Comparison of ENCODE assay signal across 16 cellular contexts in the genomic region with DNA sequence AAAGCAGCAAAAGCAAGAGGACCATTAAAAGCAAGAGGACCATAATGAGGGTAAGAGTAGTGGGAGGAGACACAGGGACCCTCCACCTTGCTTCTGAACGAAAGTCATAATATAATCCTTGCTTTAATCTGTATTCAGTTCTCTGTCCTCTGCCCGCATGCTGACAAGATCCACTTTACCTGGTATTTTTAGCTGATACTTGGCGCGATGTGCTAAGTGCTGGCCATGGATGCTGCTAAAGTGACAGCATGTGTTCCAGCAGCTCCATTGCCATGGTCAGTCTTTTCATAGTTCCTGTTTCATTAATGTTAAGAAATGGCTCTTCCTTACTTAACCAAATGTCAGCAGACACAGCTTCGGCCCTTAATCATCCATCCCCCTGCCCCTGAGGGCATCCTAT.
DNase-seq lines count a peak whose midpoint lies in the region; ATAC-seq and TF ChIP-seq lines count a peak whose summit lies in the region.
"Had no signal": no experiment of that assay in that cellular context is flagged by ENCODE, and none has a peak within 500 bp of the region (broad histone marks: within the 10 kb centered on the region; RNA-seq: fewer than 3 reads in every experiment).

No MANE protein-coding gene starts in this region.

- H3K27ac ChIP-seq in left ventricle myocardium inferior (replicated peaks) (no peak overlapping the region), upper lobe of right lung (no peak overlapping the region)
- H3K27ac ChIP-seq: BLaER1 treated with 17β-estradiol and CSF1 and Interleukin-3, amounts not matched to agents 10 nM and 100 nM had no signal

- ATAC-seq in HG03135 (IDR thresholded peaks at IDR 0.05; ENCODE audit: unreplicated experiment) (no peak), upper lobe of right lung (no peak)
- ATAC-seq: GM23338, HCT116 had no signal

- H3K9me3 ChIP-seq in left ventricle myocardium inferior (replicated peaks) (no peaks in the 10 kb centered on the region), upper lobe of right lung (no peaks in the 10 kb centered on the region)

- H3K36me3 ChIP-seq in left ventricle myocardium inferior (no peaks in the 10 kb centered on the region), upper lobe of right lung (no peaks in the 10 kb centered on the region)
- H3K36me3 ChIP-seq: BLaER1 treated with 17β-estradiol and CSF1 and Interleukin-3, amounts not matched to agents 10 nM and 100 nM had no signal

- intact Hi-C loops in left ventricle myocardium inferior (cut with micrococcal nuclease), result no loop called here
- intact Hi-C loops in upper lobe of right lung (cut with DNase I), result no loop called here

- DNase-seq in cerebellar cortex (ENCODE audit: low spot score), result peak; percentile 94
- peak; percentile 2 for DNase-seq in left kidney (ENCODE audit: low read depth, low spot score)
- DNase-seq in superior temporal gyrus (ENCODE audit: extremely low spot score), result peak; percentile 27
- DNase-seq in left ventricle myocardium inferior, result no peak
- no peak for DNase-seq in upper lobe of right lung
- DNase-seq: CD4-positive, alpha-beta T cell; CD8-positive, alpha-beta memory T cell; DMS 273 treated with DMSO at 0.1 percent for 48 hours; DMS79; EL; GF-D8; H9 had no signal

- H3K4me3 ChIP-seq in left ventricle myocardium inferior (no peak overlapping the region), upper lobe of right lung (no peak overlapping the region)
- H3K4me3 ChIP-seq: BLaER1 treated with 17β-estradiol and CSF1 and Interleukin-3, amounts not matched to agents 10 nM and 100 nM; GM23338 had no signal

- TF ChIP-seq CTCF in left ventricle myocardium inferior (IDR thresholded peaks at IDR 0.05; ENCODE audit: borderline replicate concordance) (no peak), upper lobe of right lung (IDR thresholded peaks at IDR 0.05) (no peak)

- H3K4me1 ChIP-seq in left ventricle myocardium inferior (no peaks in the 10 kb centered on the region), upper lobe of right lung (no peaks in the 10 kb centered on the region)
- H3K4me1 ChIP-seq: BLaER1 treated with 17β-estradiol and CSF1 and Interleukin-3, amounts not matched to agents 10 nM and 100 nM had no signal

- H3K27me3 ChIP-seq in left ventricle myocardium inferior (ENCODE audit: low read depth) (peaks cover 6% of the 10 kb centered on the region), upper lobe of right lung (no peaks in the 10 kb centered on the region)
- H3K27me3 ChIP-seq: BLaER1 treated with 17β-estradiol and CSF1 and Interleukin-3, amounts not matched to agents 10 nM and 100 nM had no signal

Comparison
In these comparisons a context has a peak if more than half of its experiments do, and no peak if none do; other contexts are left out.
1. DNase-seq: peak in cerebellar cortex (single experiment), left kidney (single experiment) and superior temporal gyrus (single experiment); none in left ventricle myocardium inferior (single experiment) and upper lobe of right lung (single experiment).